In the genomic region with DNA sequence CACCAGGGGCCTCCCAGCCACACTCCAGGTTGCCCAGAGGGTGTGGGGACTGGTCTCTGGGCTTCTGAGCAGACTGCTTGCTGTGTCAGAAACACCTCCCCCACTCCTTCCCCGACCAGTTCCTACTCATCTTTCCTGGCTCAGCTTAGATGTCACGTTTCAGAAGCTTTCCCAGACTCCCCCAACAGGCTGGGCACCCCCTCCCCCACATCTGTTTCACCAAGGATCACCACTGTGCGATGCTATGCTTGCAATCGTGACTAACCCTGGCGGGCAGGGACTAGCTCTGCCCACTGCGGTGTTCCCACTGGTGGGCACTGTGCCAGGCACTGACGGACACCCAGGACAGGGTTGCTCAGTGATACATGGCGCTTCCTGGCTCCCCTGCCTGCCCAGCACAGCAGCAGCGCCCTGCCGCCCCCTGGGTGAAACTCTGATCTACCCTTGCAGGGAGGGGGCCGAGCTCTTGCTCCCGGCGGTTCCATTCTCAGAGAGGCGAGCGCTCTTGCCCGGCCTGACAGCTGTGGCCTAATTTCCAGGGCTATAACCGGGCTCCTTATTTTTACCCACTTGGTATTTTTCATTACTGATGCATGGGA, we compare ENCODE assay signal across 9 cellular contexts. TPM values are rescaled to one million over a fixed set of nuclear protein-coding genes. Genes with fewer than 3 reads are reported as not detected.
A peak's percentile ranks its signal among the peaks of the same experiment; 100 is the strongest.
DNase-seq lines count a peak whose midpoint lies in the region; ATAC-seq and TF ChIP-seq lines count a peak whose summit lies in the region.
"Had no signal": no experiment of that assay in that cellular context is flagged by ENCODE, and none has a peak within 500 bp of the region (broad histone marks: within the 10 kb centered on the region; RNA-seq: fewer than 3 reads in every experiment).

No MANE protein-coding gene starts in this region.

- no TSS peak for BruUV-seq in MCF 10A (replicated peaks; lab: Mats Ljungman, UMichigan)

- no peaks in the 10 kb centered on the region for H3K27me3 Mint-ChIP-seq in activated T-cell treated with anti-CD3 and anti-CD28 coated beads, Interleukin-2, amount 50 U/mL, for 24 hours
- no peaks in the 10 kb centered on the region for H3K27me3 Mint-ChIP-seq in MCF 10A (ENCODE audit: insufficient read depth, unreplicated experiment)

- H3K36me3 Mint-ChIP-seq in activated T-cell treated with anti-CD3 and anti-CD28 coated beads, Interleukin-2, amount 50 U/mL, for 24 hours (ENCODE audit: low read depth): peaks cover 57% of the 10 kb centered on the region
- peaks cover 15% of the 10 kb centered on the region for H3K36me3 Mint-ChIP-seq in MCF 10A (ENCODE audit: insufficient read depth, unreplicated experiment)

- H3K9me3 Mint-ChIP-seq in activated T-cell treated with anti-CD3 and anti-CD28 coated beads, Interleukin-2, amount 50 U/mL, for 24 hours: no peaks in the 10 kb centered on the region
- no peaks in the 10 kb centered on the region for H3K9me3 Mint-ChIP-seq in MCF 10A (ENCODE audit: unreplicated experiment)

- TF ChIP-seq EP300 in tibial nerve (IDR thresholded peaks at IDR 0.05): peak in 1 of 2 donors; percentile 38

- H3K9ac ChIP-seq in Karpas-422 (ENCODE audit: low read length): no peak overlapping the region

- H3K36me3 ChIP-seq in tibial nerve: peaks cover 0 to 8% (median 0%) of the 10 kb centered on the region in 3 donors
- H3K36me3 ChIP-seq in Karpas-422 (ENCODE audit: insufficient read depth, low read length): no peaks in the 10 kb centered on the region; the same call in 1 of the 2 replicates

- no peak overlapping the region for H3K4me3 Mint-ChIP-seq in activated T-cell treated with anti-CD3 and anti-CD28 coated beads, Interleukin-2, amount 50 U/mL, for 24 hours
- peak overlapping the region; percentile 60 for H3K4me3 Mint-ChIP-seq in MCF 10A (ENCODE audit: unreplicated experiment)

- H3K4me1 ChIP-seq in tibial nerve (peaks cover 0 to 45% (median 18%) of the 10 kb centered on the region in 4 donors), Karpas-422 (ENCODE audit: low read length) (no peaks in the 10 kb centered on the region)

- CTCF ChIA-PET in MCF 10A (lab: Yijun Ruan, JAX): interaction anchor here (0.7 to 3.0 kb wide), 15 partner anchors 13 to 178 kb away, joined by 3 to 26 read pairs (median 4); no protein-coding TSS in a partner anchor

- no peak for TF ChIP-seq POLR2A in tibial nerve (IDR thresholded peaks at IDR 0.05)

- ATAC-seq in left colon (peak; percentile 45), GM21423 (IDR thresholded peaks at IDR 0.05; ENCODE audit: unreplicated experiment) (no peak)

- no peaks in the 10 kb centered on the region for H3K9me3 ChIP-seq in tibial nerve
- no peaks in the 10 kb centered on the region for H3K9me3 ChIP-seq in Karpas-422 (ENCODE audit: low read length)

- no peaks in the 10 kb centered on the region for H3K79me2 ChIP-seq in Karpas-422 (ENCODE audit: low read length)

- H3K4me1 Mint-ChIP-seq in activated T-cell treated with anti-CD3 and anti-CD28 coated beads, Interleukin-2, amount 50 U/mL, for 24 hours (ENCODE audit: low read depth): peaks cover 3% of the 10 kb centered on the region
- H3K4me1 Mint-ChIP-seq in MCF 10A (ENCODE audit: insufficient read depth, unreplicated experiment): peaks cover 34% of the 10 kb centered on the region

- no peak overlapping the region for H3K4me2 ChIP-seq in Karpas-422 (ENCODE audit: low read depth, low read length, poor library complexity, severe bottlenecking)

- TF ChIP-seq CTCF in MCF 10A (IDR thresholded peaks at IDR 0.05; ENCODE audit: unreplicated experiment) (no peak), tibial nerve (IDR thresholded peaks at IDR 0.05) (no peak)

- H3K4me3 ChIP-seq in tibial nerve: no peak overlapping the region
- no peak overlapping the region for H3K4me3 ChIP-seq in Karpas-422 (ENCODE audit: low read length)

- H3K9me2 ChIP-seq in Karpas-422 (replicated peaks; ENCODE audit: insufficient read depth, low read length): no peaks in the 10 kb centered on the region

- peak overlapping the region; percentile 9 to 87 (median 77) for H3K27ac ChIP-seq in tibial nerve
- no peak overlapping the region for H3K27ac ChIP-seq in Karpas-422 (ENCODE audit: low read length)

- no peak for DNase-seq in activated T-cell treated with anti-CD3 and anti-CD28 coated beads, Interleukin-2, amount 50 U/mL, for 24 hours
- no peak for DNase-seq in activated T-cell treated with anti-CD3 and anti-CD28 coated beads, Interleukin-2, amount 50 U/mL, for 48 hours
- DNase-seq in MCF 10A (ENCODE audit: unreplicated experiment) (peak; percentile 99), left colon (peak; percentile 48 to 84), tibial nerve (ENCODE audit: low spot score in 2 of 2) (peak in 1 of 2 donors; percentile 42), Karpas-422 (no peak), GF-D8 (lab: John Stamatoyannopoulos, UW) (no peak)
- DNase-seq: DND-41 had no signal

- H3K27me3 ChIP-seq in tibial nerve: no peaks in the 10 kb centered on the region
- H3K27me3 ChIP-seq in Karpas-422 (ENCODE audit: low read length): no peaks in the 10 kb centered on the region

- no peak overlapping the region for H2AFZ ChIP-seq in Karpas-422 (ENCODE audit: low read length)

- peak overlapping the region; percentile 37 for H3K27ac Mint-ChIP-seq in activated T-cell treated with anti-CD3 and anti-CD28 coated beads, Interleukin-2, amount 50 U/mL, for 24 hours
- H3K27ac Mint-ChIP-seq in MCF 10A (ENCODE audit: low read depth, unreplicated experiment): peak overlapping the region; percentile 96

- POLR2A ChIA-PET in MCF 10A (lab: Yijun Ruan, JAX): interaction anchor here (0.5 to 2.6 kb wide), 23 partner anchors 8 to 870 kb away, joined by 3 to 20 read pairs (median 4); a partner anchor contains a TSS

- WGBS in tibial nerve, 2 donors: 31 to 56% methylated on average over 15 to 17 of the region's 17 CpGs

- no peaks in the 10 kb centered on the region for H4K20me1 ChIP-seq in Karpas-422 (ENCODE audit: insufficient read depth, low read depth, low read length)

- intact Hi-C loops in MCF 10A (cut with micrococcal nuclease) (loop anchor here (1.0 to 2.0 kb wide), 4 partner anchors 20 to 56 kb away; a partner anchor contains a TSS), left colon (cut with DNase I, micrococcal nuclease) (no loop called here)

RNA-seq across cellular contexts. Expression of a gene that starts 29.4 kb away (rescaled TPM):
- total RNA-seq in MCF 10A (2022) (75.8 and 78.7 TPM in 2 replicates), left colon (10 to 100 TPM; 21.5 to 28.3 TPM), tibial nerve (10 to 100 TPM; 24.1 to 40.6 (median 35.4) TPM)
- total RNA-seq in Karpas-422 (2014; rRNA removed; shearing (Covaris generic); ENCODE audit: low replicate concordance): 0.15 and 0.47 TPM in 2 replicates

Comparison
In these comparisons a context has a peak if more than half of its experiments do, and no peak if none do; other contexts are left out.
1. DNase-seq: peak in MCF 10A (single experiment) and left colon (2 of 2); none in activated T-cell treated with anti-CD3 and anti-CD28 coated beads, Interleukin-2, amount 50 U/mL, for 24 hours (single experiment), activated T-cell treated with anti-CD3 and anti-CD28 coated beads, Interleukin-2, amount 50 U/mL, for 48 hours (0 of 2), Karpas-422 (single experiment) and GF-D8 (single experiment).
2. RNA of a gene that starts 29.4 kb away (total RNA-seq): 75.8 to 78.7 TPM in MCF 10A, 24.1 to 40.6 TPM in tibial nerve and 21.5 to 28.3 TPM in left colon; 0.15 to 0.47 TPM in Karpas-422; every median in the first group is over 10 times any median in the second.